Comparison of ENCODE assay signal across 8 cellular contexts in the genomic region with DNA sequence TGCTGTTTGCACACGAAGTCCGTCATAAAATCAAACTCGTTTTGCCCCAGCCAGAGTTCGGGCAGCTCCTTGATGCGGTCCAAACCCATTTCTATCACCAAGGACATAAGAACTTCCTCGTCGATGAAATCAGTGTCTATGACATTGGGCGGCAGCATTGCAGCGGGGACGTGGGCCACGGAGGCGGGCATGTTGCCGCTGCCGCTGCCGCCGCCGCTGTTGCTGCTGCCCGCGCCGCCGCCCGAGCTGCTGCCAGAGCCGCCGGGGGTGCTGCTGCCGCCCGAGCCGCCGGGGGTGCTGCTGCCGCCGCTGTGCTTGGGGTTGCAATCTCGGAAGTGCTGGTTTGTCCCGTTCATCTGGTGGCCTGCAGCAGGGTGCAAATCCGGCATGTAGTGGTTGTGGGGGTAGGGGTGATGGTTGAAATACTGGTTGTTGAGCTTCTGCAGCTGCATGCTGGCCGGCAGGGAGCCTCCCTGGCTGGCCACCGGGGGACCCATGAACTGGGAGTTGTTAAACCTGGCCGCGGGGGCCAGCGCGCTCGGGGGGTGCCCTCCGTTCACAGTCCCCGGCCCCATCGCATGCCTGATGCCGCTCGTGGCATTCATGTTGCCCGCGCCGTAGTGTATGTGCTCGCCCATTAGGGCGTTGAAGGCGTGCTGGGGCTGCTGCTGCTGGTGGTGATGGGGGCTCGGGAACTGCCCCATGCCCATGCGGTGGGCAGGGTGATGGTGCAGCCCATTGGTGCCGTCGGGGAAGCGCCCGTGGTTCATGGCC. TPM values are rescaled to one million over a fixed set of nuclear protein-coding genes. Genes with fewer than 3 reads are reported as not detected.
DNase-seq lines count a peak whose midpoint lies in the region; ATAC-seq lines count a peak whose summit lies in the region.

No MANE protein-coding gene starts in this region.

- 0% methylated on average over 47 to 51 of the region's 57 CpGs for WGBS in mesodermal cell (ENCODE audit: insufficient coverage in 2 of 2), 2 experiments

- POLR2A ChIA-PET in activated CD8-positive, alpha-beta T cell treated with anti-CD3 and anti-CD28 coated beads, Interleukin-2, amount 10 ng/mL, durations not matched to agents 7 days and 5 days (lab: Charles Lee), result interaction anchor here (0.7 to 3.6 kb wide), 22 partner anchors 9 to 601 kb away, joined by 3 to 35 read pairs (median 4); a partner anchor contains a TSS

- H3K27me3 Mint-ChIP-seq in activated CD8-positive, alpha-beta T cell treated with anti-CD3 and anti-CD28 coated beads, Interleukin-2, amount 10 ng/mL, durations not matched to agents 7 days and 5 days (ENCODE audit: low read depth), result no peaks in the 10 kb centered on the region

- peak overlapping the region; percentile 100 for H3K27ac Mint-ChIP-seq in activated CD8-positive, alpha-beta T cell treated with anti-CD3 and anti-CD28 coated beads, Interleukin-2, amount 10 ng/mL, durations not matched to agents 7 days and 5 days

- peaks cover 41% of the 10 kb centered on the region for H3K4me1 Mint-ChIP-seq in activated CD8-positive, alpha-beta T cell treated with anti-CD3 and anti-CD28 coated beads, Interleukin-2, amount 10 ng/mL, durations not matched to agents 7 days and 5 days (ENCODE audit: low read depth)

- DNase-seq in NCI-H1417 (lab: John Stamatoyannopoulos, UW), result peak; percentile 72 to 86 (median 82)
- DNase-seq in NCI-H1417 treated with DMSO at 0.1 percent for 48 hours (lab: John Stamatoyannopoulos, UW), result no peak
- peak; percentile 65 for DNase-seq in NCI-H345 treated with DMSO at 0.1 percent for 48 hours (lab: John Stamatoyannopoulos, UW; ENCODE audit: unreplicated experiment)
- DNase-seq in activated CD8-positive, alpha-beta T cell treated with anti-CD3 and anti-CD28 coated beads, Interleukin-2, amount 10 ng/mL, durations not matched to agents 7 days and 5 days, result peak; percentile 83
- DNase-seq in effector CD8-positive, alpha-beta T cell (lab: John Stamatoyannopoulos, UW), result peak; percentile 40
- peak; percentile 36 to 52 for DNase-seq in stimulated activated CD8-positive, alpha-beta memory T cell treated with anti-CD3 and anti-CD28 coated beads, Interleukin-15, amount 100 ng/mL, for 4 hours (ENCODE audit: low read depth in 2 of 2)

- H3K36me3 Mint-ChIP-seq in activated CD8-positive, alpha-beta T cell treated with anti-CD3 and anti-CD28 coated beads, Interleukin-2, amount 10 ng/mL, durations not matched to agents 7 days and 5 days (ENCODE audit: low read depth), result peaks cover 36% of the 10 kb centered on the region

- H3K4me3 ChIP-seq in mesodermal cell (ENCODE audit: extremely low read depth, insufficient read depth, low read length, poor library complexity, severe bottlenecking), result peak overlapping the region; percentile 97

- peak overlapping the region; percentile 96 for H3K27ac ChIP-seq in mesodermal cell (ENCODE audit: low read depth, low read length, severe bottlenecking)

- H3K36me3 ChIP-seq in mesodermal cell (ENCODE audit: control insufficient read depth, insufficient read depth, low read length), result peaks cover 28% of the 10 kb centered on the region

- H3K9me3 Mint-ChIP-seq in activated CD8-positive, alpha-beta T cell treated with anti-CD3 and anti-CD28 coated beads, Interleukin-2, amount 10 ng/mL, durations not matched to agents 7 days and 5 days (ENCODE audit: insufficient read depth), result no peaks in the 10 kb centered on the region

- ATAC-seq in HG02852 (IDR thresholded peaks at IDR 0.05; ENCODE audit: unreplicated experiment), result peak; percentile 25
- ATAC-seq in activated CD8-positive, alpha-beta T cell treated with anti-CD3 and anti-CD28 coated beads, Interleukin-2, amount 10 ng/mL, durations not matched to agents 7 days and 5 days, result peak; percentile 27

- CTCF ChIA-PET in activated CD8-positive, alpha-beta T cell treated with anti-CD3 and anti-CD28 coated beads, Interleukin-2, amount 10 ng/mL, durations not matched to agents 7 days and 5 days (lab: Charles Lee), result interaction anchor here (0.6 to 6.8 kb wide), 14 partner anchors 8 to 1953 kb away, joined by 3 to 110 read pairs (median 4); a partner anchor contains a TSS

- H3K4me1 ChIP-seq in mesodermal cell (ENCODE audit: control insufficient read depth, insufficient read depth, low read length, poor library complexity, severe bottlenecking), result peaks cover 33% of the 10 kb centered on the region

- peak overlapping the region; percentile 99 for H3K4me3 Mint-ChIP-seq in activated CD8-positive, alpha-beta T cell treated with anti-CD3 and anti-CD28 coated beads, Interleukin-2, amount 10 ng/mL, durations not matched to agents 7 days and 5 days

- H3K9me3 ChIP-seq in mesodermal cell (ENCODE audit: control insufficient read depth, low read length), result no peaks in the 10 kb centered on the region

RNA-seq across cellular contexts. Expression of a gene that starts 1.1 kb away (rescaled TPM):
- total RNA-seq in activated CD8-positive, alpha-beta T cell treated with anti-CD3 and anti-CD28 coated beads, Interleukin-2, amount 10 ng/mL, durations not matched to agents 7 days and 5 days, result 10 to 100 TPM; 36.2 to 38.7 TPM
- polyA plus RNA-seq in mesodermal cell (2013, experiment 1 of 2), result 203 TPM
- polyA plus RNA-seq in mesodermal cell (2013, experiment 2 of 2), result 188 TPM
